ENCODE assay signal across 21 cellular contexts in the genomic region with DNA sequence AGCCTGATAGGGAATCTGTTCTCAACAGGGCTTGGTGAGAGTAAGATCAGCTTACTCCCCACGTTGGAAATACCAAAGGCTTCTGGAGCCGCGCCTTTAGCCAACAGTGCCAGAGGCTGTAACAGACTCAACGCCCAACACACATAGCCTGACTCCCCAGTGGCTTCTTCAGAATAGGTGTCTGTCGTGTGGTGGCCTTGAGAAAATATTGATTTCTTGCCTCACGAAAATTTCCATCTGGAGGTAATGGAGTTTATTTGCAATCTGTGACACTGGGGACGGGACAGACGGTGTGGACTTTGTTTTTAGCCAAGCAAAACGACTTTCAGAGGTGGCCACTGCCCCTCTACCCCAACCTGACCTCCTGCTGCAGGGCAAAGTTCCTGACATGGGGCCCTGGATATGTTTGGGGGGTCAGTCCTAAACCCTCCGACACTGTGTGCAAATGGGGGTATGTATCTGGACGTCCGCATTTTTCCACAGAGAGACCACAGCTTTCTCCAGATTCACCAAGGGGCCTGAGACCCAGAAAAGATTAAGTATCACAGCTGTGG.
"Had no signal": no experiment of that assay in that cellular context is flagged by ENCODE, and none has a peak within 500 bp of the region (broad histone marks: within the 10 kb centered on the region; RNA-seq: fewer than 3 reads in every experiment).

No MANE protein-coding gene starts in this region.

- H3K27ac ChIP-seq: brain microvascular endothelial cell, SK-N-MC, VCaP had no signal

- H3K27me3 ChIP-seq: brain microvascular endothelial cell had no signal

- DNase-seq: activated CD4-positive, alpha-beta memory T cell treated with anti-CD3 and anti-CD28 coated beads for 36 hours; activated CD4-positive, alpha-beta T cell treated with anti-CD3 and anti-CD28 coated beads, Interleukin-2, amount 10 ng/mL, durations not matched to agents 7 days and 5 days; activated CD4-positive, CD25-positive, alpha-beta regulatory T cell; activated CD8-positive, alpha-beta memory T cell treated with anti-CD3 and anti-CD28 coated beads for 24 hours; activated gamma-delta T cell treated with Interleukin-2 at 50 U/mL for 16 hours; activated naive CD4-positive, alpha-beta T cell treated with anti-CD3 and anti-CD28 coated beads, Interleukin-2, amount 10 ng/mL, durations not matched to agents 7 days and 5 days; activated naive CD8-positive, alpha-beta T cell treated with anti-CD3 and anti-CD28 coated beads for 36 hours; activated T-cell treated with anti-CD3 and anti-CD28 coated beads, Interleukin-2, amount 50 U/mL, for 48 hours; brain microvascular endothelial cell; caudate nucleus; Kasumi-1; KBM-7; NCI-H1105 treated with DMSO at 0.1 percent for 48 hours; NCI-H1436 treated with DMSO at 0.1 percent for 48 hours; NCI-H187; NCI-H2081; NCI-H510A treated with DMSO at 0.1 percent for 48 hours; NCI-H69; T-helper 1 cell had no signal

- H3K4me3 ChIP-seq: SK-N-MC had no signal
